In genomic region chr18:49486617-49486958, GRCh38 we compare ENCODE assay signal across 7 cellular contexts. TPM values are rescaled to one million over a fixed set of nuclear protein-coding genes. Genes with fewer than 3 reads are reported as not detected.
DNase-seq lines count a peak whose midpoint lies in the region; ATAC-seq and TF ChIP-seq lines count a peak whose summit lies in the region.

No MANE protein-coding gene starts in this region.

- no peaks in the 10 kb centered on the region for H3K27me3 ChIP-seq in ascending aorta
- H3K27me3 ChIP-seq in kidney epithelial cell (ENCODE audit: control insufficient read depth, insufficient read depth, low read length): no peaks in the 10 kb centered on the region
- H3K27me3 ChIP-seq in subcutaneous abdominal adipose tissue (ENCODE audit: control insufficient read depth in 5 of 5, insufficient read depth in 4 of 5, low read length in 5 of 5): no peaks in the 10 kb centered on the region

- H3K36me3 ChIP-seq in ascending aorta (peaks cover 24 to 51% of the 10 kb centered on the region in 2 donors), kidney epithelial cell (ENCODE audit: control insufficient read depth, insufficient read depth, low read length) (peaks cover 2% of the 10 kb centered on the region), subcutaneous abdominal adipose tissue (ENCODE audit: control insufficient read depth in 5 of 5, insufficient read depth in 5 of 5, low read length in 5 of 5) (peaks cover 28 to 53% (median 38%) of the 10 kb centered on the region in 5 donors)

- peak overlapping the region; percentile 70 for H3K4me3 ChIP-seq in GM12875 (ENCODE audit: low read depth, low read length)
- peak overlapping the region; percentile 61 for H3K4me3 ChIP-seq in Jurkat, Clone E6-1 (ENCODE audit: low read length)
- H3K4me3 ChIP-seq in ascending aorta: peak overlapping the region; percentile 58 to 96
- peak overlapping the region; percentile 88 for H3K4me3 ChIP-seq in kidney epithelial cell (ENCODE audit: low read depth, low read length)
- H3K4me3 ChIP-seq in subcutaneous abdominal adipose tissue (ENCODE audit: low read depth in 1 of 5, low read length in 5 of 5): peak overlapping the region; percentile 78 to 99 (median 84)

- H3K9me3 ChIP-seq in ascending aorta: no peaks in the 10 kb centered on the region
- no peaks in the 10 kb centered on the region for H3K9me3 ChIP-seq in subcutaneous abdominal adipose tissue (ENCODE audit: control insufficient read depth in 5 of 5, low read length in 5 of 5)

- peaks cover 4 to 12% of the 10 kb centered on the region in 2 donors for H3K4me1 ChIP-seq in ascending aorta
- H3K4me1 ChIP-seq in subcutaneous abdominal adipose tissue (ENCODE audit: control insufficient read depth in 5 of 5, insufficient read depth in 5 of 5, low read length in 5 of 5): peaks cover 3 to 42% (median 27%) of the 10 kb centered on the region in 5 donors

- peak; percentile 10 for DNase-seq in Jurkat, Clone E6-1 (ENCODE audit: low read depth, low spot score)
- DNase-seq in ascending aorta (ENCODE audit: low spot score in 2 of 2) (no peak), kidney epithelial cell (ENCODE audit: low read depth) (no peak)

- TF ChIP-seq CTCF in GM12875 (IDR thresholded peaks at IDR 0.05; ENCODE audit: borderline replicate concordance, insufficient read depth, low read depth, low read length) (no peak), ascending aorta (IDR thresholded peaks at IDR 0.05) (no peak), kidney epithelial cell (IDR thresholded peaks at IDR 0.05; ENCODE audit: insufficient read depth, low read length, poor library complexity, severe bottlenecking) (no peak)

- intact Hi-C loops in ascending aorta (cut with DNase I): loop anchor here (2.0 to 10.0 kb wide), 5 partner anchors 328 to 1554 kb away; partner anchors contain the start of genes MBD1, SMAD2 and SMAD4

- H3K27ac ChIP-seq in ascending aorta: peak overlapping the region; percentile 93 to 98
- H3K27ac ChIP-seq in subcutaneous abdominal adipose tissue (ENCODE audit: low read depth, low read length): peak overlapping the region; percentile 90

- peak overlapping the region; percentile 73 to 90 (median 81) for H3K9ac ChIP-seq in subcutaneous abdominal adipose tissue (ENCODE audit: low read length in 5 of 5)

- no peak for ATAC-seq in GM18502 (IDR thresholded peaks at IDR 0.05; ENCODE audit: poor library complexity, unreplicated experiment)
- ATAC-seq in HG03354 (IDR thresholded peaks at IDR 0.05; ENCODE audit: poor library complexity, severe bottlenecking, unreplicated experiment): no peak

RNA-seq across cellular contexts. Expression of gene C18orf32, which starts 0.4 kb away (rescaled TPM):
- polyA plus RNA-seq in Jurkat, Clone E6-1 (2012; ENCODE audit: insufficient read depth, insufficient read length): 8.5 TPM
- 7.8 TPM for total RNA-seq in ascending aorta
- total RNA-seq in kidney epithelial cell: 44.5 and 50.4 TPM in 2 replicates

RNA-seq across cellular contexts. Expression of gene RPL17, which starts 5.7 kb away (rescaled TPM):
- polyA plus RNA-seq in Jurkat, Clone E6-1 (2012; ENCODE audit: insufficient read depth, insufficient read length): 3,690 TPM
- total RNA-seq in ascending aorta (799 TPM), kidney epithelial cell (1,734 and 1,997 TPM in 2 replicates)

RNA-seq across cellular contexts. Expression of gene DYM, which starts 26.1 kb away (rescaled TPM):
- 49.0 TPM for polyA plus RNA-seq in Jurkat, Clone E6-1 (2012; ENCODE audit: insufficient read depth, insufficient read length)
- total RNA-seq in ascending aorta: 250 TPM
- total RNA-seq in kidney epithelial cell: 65.1 and 73.2 TPM in 2 replicates
